ENCODE assay signal across 1 cellular context in the genomic region with DNA sequence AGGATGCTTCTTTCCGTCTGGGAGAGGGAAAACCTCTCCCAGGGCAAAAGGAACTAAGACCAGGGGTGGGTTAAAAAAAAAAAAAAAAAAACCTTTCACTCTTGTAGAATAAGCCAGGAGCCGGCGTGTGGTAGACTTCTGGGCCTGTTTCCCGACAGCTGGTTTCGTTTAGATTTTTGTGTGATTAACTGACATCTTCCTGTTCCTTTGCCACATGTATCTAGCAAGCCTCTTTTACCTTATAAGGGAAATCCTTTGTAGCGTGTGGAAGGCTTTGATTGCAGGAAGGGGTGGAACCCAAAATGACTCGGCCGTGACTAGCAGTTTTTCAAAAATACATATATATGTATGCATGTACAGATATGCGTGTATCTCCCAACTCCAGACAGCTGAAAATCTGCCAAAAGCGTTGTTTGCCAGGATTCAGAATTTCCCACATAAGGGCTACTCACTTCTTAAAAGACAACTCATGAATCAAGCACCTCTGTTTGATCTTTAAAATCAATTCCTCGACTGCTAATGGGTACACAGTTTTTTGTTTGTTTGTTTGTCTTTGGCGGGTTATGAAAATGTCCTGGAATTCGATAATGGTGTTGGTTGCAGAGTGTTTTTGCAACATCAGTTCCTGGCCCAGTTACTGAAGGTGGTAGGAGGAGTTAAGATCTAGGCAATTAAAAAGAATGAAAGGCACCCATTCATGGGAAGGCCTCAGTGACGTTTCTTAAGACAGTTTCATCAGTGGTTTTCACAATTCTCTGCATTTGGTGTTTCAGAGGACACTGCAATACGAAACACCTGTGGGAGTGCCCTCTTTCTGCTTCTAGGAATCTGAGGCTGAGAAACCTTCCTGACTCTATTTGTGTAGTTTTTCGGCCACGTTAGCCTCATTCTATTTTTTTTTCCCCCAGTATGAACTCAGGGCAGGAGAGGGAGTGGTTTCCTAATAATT.
A peak's percentile ranks its signal among the peaks of the same experiment; 100 is the strongest.
TF ChIP-seq lines count a peak whose summit lies in the region.

No MANE protein-coding gene starts in this region.

TF ChIP-seq in HepG2, 621 proteins besides CTCF, POLR2A, EP300 and RAD21 (continued from another document and continues in another):
- TF ChIP-seq, protein P1, sequence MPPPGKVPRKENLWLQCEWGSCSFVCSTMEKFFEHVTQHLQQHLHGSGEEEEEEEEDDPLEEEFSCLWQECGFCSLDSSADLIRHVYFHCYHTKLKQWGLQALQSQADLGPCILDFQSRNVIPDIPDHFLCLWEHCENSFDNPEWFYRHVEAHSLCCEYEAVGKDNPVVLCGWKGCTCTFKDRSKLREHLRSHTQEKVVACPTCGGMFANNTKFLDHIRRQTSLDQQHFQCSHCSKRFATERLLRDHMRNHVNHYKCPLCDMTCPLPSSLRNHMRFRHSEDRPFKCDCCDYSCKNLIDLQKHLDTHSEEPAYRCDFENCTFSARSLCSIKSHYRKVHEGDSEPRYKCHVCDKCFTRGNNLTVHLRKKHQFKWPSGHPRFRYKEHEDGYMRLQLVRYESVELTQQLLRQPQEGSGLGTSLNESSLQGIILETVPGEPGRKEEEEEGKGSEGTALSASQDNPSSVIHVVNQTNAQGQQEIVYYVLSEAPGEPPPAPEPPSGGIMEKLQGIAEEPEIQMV (CRISPR knock-in tag; IDR thresholded peaks at IDR 0.05; ENCODE audit: low read depth), result no peak
- TF ChIP-seq, protein P2, sequence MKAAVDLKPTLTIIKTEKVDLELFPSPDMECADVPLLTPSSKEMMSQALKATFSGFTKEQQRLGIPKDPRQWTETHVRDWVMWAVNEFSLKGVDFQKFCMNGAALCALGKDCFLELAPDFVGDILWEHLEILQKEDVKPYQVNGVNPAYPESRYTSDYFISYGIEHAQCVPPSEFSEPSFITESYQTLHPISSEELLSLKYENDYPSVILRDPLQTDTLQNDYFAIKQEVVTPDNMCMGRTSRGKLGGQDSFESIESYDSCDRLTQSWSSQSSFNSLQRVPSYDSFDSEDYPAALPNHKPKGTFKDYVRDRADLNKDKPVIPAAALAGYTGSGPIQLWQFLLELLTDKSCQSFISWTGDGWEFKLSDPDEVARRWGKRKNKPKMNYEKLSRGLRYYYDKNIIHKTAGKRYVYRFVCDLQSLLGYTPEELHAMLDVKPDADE (CRISPR knock-in tag; IDR thresholded peaks at IDR 0.05), result no peak
- TF ChIP-seq GATAD2A (CRISPR knock-in tag; IDR thresholded peaks at IDR 0.05), result peak; percentile 48; the same call in 1 of the 2 replicates
- no peak for TF ChIP-seq DR1 (CRISPR knock-in tag; IDR thresholded peaks at IDR 0.05)
- no peak for TF ChIP-seq PAF1 (CRISPR knock-in tag; IDR thresholded peaks at IDR 0.05)
- TF ChIP-seq, protein P3, sequence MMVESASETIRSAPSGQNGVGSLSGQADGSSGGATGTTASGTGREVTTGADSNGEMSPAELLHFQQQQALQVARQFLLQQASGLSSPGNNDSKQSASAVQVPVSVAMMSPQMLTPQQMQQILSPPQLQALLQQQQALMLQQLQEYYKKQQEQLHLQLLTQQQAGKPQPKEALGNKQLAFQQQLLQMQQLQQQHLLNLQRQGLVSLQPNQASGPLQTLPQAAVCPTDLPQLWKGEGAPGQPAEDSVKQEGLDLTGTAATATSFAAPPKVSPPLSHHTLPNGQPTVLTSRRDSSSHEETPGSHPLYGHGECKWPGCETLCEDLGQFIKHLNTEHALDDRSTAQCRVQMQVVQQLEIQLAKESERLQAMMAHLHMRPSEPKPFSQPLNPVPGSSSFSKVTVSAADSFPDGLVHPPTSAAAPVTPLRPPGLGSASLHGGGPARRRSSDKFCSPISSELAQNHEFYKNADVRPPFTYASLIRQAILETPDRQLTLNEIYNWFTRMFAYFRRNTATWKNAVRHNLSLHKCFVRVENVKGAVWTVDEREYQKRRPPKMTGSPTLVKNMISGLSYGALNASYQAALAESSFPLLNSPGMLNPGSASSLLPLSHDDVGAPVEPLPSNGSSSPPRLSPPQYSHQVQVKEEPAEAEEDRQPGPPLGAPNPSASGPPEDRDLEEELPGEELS (CRISPR knock-in tag; IDR thresholded peaks at IDR 0.05), result peak; percentile 67
- TF ChIP-seq TCF7 (IDR thresholded peaks at IDR 0.05; ENCODE audit: low read depth), result peak; percentile 33; the same call in 1 of the 2 replicates
- TF ChIP-seq ZFP36L1 (CRISPR knock-in tag; IDR thresholded peaks at IDR 0.05), result 0 out of 2 replicates have a peak, but pooled peaks have one; percentile 19
- TF ChIP-seq FOXP1 (IDR thresholded peaks at IDR 0.05), result peak; percentile 72; the same call in 1 of the 2 replicates
- peak; percentile 68 for TF ChIP-seq FOXP1 (CRISPR knock-in tag; IDR thresholded peaks at IDR 0.05)
- TF ChIP-seq SAP130 (CRISPR knock-in tag; IDR thresholded peaks at IDR 0.05; ENCODE audit: low read depth), result peak; percentile 45
- no peak for TF ChIP-seq ZSCAN25 (CRISPR knock-in tag; IDR thresholded peaks at IDR 0.05)
- TF ChIP-seq, protein P4, sequence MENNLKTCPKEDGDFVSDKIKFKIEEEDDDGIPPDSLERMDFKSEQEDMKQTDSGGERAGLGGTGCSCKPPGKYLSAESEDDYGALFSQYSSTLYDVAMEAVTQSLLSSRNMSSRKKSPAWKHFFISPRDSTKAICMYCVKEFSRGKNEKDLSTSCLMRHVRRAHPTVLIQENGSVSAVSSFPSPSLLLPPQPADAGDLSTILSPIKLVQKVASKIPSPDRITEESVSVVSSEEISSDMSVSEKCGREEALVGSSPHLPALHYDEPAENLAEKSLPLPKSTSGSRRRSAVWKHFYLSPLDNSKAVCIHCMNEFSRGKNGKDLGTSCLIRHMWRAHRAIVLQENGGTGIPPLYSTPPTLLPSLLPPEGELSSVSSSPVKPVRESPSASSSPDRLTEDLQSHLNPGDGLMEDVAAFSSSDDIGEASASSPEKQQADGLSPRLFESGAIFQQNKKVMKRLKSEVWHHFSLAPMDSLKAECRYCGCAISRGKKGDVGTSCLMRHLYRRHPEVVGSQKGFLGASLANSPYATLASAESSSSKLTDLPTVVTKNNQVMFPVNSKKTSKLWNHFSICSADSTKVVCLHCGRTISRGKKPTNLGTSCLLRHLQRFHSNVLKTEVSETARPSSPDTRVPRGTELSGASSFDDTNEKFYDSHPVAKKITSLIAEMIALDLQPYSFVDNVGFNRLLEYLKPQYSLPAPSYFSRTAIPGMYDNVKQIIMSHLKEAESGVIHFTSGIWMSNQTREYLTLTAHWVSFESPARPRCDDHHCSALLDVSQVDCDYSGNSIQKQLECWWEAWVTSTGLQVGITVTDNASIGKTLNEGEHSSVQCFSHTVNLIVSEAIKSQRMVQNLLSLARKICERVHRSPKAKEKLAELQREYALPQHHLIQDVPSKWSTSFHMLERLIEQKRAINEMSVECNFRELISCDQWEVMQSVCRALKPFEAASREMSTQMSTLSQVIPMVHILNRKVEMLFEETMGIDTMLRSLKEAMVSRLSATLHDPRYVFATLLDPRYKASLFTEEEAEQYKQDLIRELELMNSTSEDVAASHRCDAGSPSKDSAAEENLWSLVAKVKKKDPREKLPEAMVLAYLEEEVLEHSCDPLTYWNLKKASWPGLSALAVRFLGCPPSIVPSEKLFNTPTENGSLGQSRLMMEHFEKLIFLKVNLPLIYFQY (CRISPR knock-in tag; IDR thresholded peaks at IDR 0.05; ENCODE audit: borderline replicate concordance), result 0 out of 2 replicates have a peak, but pooled peaks have one; percentile 20
- TF ChIP-seq CHCHD3 (CRISPR knock-in tag; IDR thresholded peaks at IDR 0.05), result no peak
- TF ChIP-seq, protein P5, sequence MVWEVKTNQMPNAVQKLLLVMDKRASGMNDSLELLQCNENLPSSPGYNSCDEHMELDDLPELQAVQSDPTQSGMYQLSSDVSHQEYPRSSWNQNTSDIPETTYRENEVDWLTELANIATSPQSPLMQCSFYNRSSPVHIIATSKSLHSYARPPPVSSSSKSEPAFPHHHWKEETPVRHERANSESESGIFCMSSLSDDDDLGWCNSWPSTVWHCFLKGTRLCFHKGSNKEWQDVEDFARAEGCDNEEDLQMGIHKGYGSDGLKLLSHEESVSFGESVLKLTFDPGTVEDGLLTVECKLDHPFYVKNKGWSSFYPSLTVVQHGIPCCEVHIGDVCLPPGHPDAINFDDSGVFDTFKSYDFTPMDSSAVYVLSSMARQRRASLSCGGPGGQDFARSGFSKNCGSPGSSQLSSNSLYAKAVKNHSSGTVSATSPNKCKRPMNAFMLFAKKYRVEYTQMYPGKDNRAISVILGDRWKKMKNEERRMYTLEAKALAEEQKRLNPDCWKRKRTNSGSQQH (CRISPR knock-in tag; IDR thresholded peaks at IDR 0.05; ENCODE audit: low read depth), result no peak
- TF ChIP-seq NFE2L2 (IDR thresholded peaks at IDR 0.05; ENCODE audit: low read length), result peak; percentile 38; the same call in 1 of the 2 replicates
- TF ChIP-seq SOX5 (CRISPR knock-in tag; IDR thresholded peaks at IDR 0.05; ENCODE audit: borderline replicate concordance), result peak; percentile 13; the same call in 1 of the 2 replicates
- TF ChIP-seq MIXL1 (CRISPR knock-in tag; IDR thresholded peaks at IDR 0.05), result no peak
- no peak for TF ChIP-seq ZNF891 (CRISPR knock-in tag; IDR thresholded peaks at IDR 0.05)
- TF ChIP-seq, protein P6, sequence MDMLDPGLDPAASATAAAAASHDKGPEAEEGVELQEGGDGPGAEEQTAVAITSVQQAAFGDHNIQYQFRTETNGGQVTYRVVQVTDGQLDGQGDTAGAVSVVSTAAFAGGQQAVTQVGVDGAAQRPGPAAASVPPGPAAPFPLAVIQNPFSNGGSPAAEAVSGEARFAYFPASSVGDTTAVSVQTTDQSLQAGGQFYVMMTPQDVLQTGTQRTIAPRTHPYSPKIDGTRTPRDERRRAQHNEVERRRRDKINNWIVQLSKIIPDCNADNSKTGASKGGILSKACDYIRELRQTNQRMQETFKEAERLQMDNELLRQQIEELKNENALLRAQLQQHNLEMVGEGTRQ (IDR thresholded peaks at IDR 0.05; ENCODE audit: low read depth, low read length), result no peak
- TF ChIP-seq, protein P6 (CRISPR knock-in tag; IDR thresholded peaks at IDR 0.05; ENCODE audit: borderline replicate concordance), result peak; percentile 62; the same call in 1 of the 2 replicates
- TF ChIP-seq KDM5B (CRISPR knock-in tag; IDR thresholded peaks at IDR 0.05; ENCODE audit: borderline replicate concordance), result no peak
- TF ChIP-seq GFI1 (CRISPR knock-in tag; IDR thresholded peaks at IDR 0.05; ENCODE audit: borderline replicate concordance), result peak; percentile 60; the same call in 1 of the 2 replicates
- TF ChIP-seq CREM (IDR thresholded peaks at IDR 0.05), result peak; percentile 21; the same call in 1 of the 2 replicates
- no peak for TF ChIP-seq CREM (CRISPR knock-in tag; IDR thresholded peaks at IDR 0.05)
- TF ChIP-seq KDM6A (CRISPR knock-in tag; IDR thresholded peaks at IDR 0.05; ENCODE audit: low read depth), result 0 out of 2 replicates have a peak, but pooled peaks have one; percentile 4
- no peak for TF ChIP-seq SOX13 (IDR thresholded peaks at IDR 0.05)
- 0 out of 4 replicates have a peak, but pooled peaks of 1 of the 2 experiments have one; percentile 5 for TF ChIP-seq SOX13 (CRISPR knock-in tag; conservative IDR thresholded peaks at IDR 0.05 in 1 of 2, IDR thresholded peaks at IDR 0.05 in 1 of 2)
- TF ChIP-seq, protein P7, sequence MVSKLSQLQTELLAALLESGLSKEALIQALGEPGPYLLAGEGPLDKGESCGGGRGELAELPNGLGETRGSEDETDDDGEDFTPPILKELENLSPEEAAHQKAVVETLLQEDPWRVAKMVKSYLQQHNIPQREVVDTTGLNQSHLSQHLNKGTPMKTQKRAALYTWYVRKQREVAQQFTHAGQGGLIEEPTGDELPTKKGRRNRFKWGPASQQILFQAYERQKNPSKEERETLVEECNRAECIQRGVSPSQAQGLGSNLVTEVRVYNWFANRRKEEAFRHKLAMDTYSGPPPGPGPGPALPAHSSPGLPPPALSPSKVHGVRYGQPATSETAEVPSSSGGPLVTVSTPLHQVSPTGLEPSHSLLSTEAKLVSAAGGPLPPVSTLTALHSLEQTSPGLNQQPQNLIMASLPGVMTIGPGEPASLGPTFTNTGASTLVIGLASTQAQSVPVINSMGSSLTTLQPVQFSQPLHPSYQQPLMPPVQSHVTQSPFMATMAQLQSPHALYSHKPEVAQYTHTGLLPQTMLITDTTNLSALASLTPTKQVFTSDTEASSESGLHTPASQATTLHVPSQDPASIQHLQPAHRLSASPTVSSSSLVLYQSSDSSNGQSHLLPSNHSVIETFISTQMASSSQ (IDR thresholded peaks at IDR 0.05; ENCODE audit: low read depth), result no peak
- TF ChIP-seq, protein P7 (CRISPR knock-in tag; IDR thresholded peaks at IDR 0.05; ENCODE audit: borderline replicate concordance), result no peak
- TF ChIP-seq SOX6 (IDR thresholded peaks at IDR 0.05), result no peak
- peak; percentile 13; the same call in 1 of the 2 replicates for TF ChIP-seq SOX6 (CRISPR knock-in tag; IDR thresholded peaks at IDR 0.05)
- TF ChIP-seq SALL2 (CRISPR knock-in tag; IDR thresholded peaks at IDR 0.05), result no peak
- no peak for TF ChIP-seq GABPA (IDR thresholded peaks at IDR 0.05; ENCODE audit: low read depth, low read length)
- TF ChIP-seq GABPA (CRISPR knock-in tag; IDR thresholded peaks at IDR 0.05; ENCODE audit: low read depth), result peak; percentile 12; the same call in 1 of the 2 replicates
- TF ChIP-seq FOXA3 (CRISPR knock-in tag; IDR thresholded peaks at IDR 0.05), result 0 out of 2 replicates have a peak, but pooled peaks have one; percentile 15
- no peak for TF ChIP-seq FOXC1 (CRISPR knock-in tag; IDR thresholded peaks at IDR 0.05; ENCODE audit: borderline replicate concordance)
